In the genomic region with DNA sequence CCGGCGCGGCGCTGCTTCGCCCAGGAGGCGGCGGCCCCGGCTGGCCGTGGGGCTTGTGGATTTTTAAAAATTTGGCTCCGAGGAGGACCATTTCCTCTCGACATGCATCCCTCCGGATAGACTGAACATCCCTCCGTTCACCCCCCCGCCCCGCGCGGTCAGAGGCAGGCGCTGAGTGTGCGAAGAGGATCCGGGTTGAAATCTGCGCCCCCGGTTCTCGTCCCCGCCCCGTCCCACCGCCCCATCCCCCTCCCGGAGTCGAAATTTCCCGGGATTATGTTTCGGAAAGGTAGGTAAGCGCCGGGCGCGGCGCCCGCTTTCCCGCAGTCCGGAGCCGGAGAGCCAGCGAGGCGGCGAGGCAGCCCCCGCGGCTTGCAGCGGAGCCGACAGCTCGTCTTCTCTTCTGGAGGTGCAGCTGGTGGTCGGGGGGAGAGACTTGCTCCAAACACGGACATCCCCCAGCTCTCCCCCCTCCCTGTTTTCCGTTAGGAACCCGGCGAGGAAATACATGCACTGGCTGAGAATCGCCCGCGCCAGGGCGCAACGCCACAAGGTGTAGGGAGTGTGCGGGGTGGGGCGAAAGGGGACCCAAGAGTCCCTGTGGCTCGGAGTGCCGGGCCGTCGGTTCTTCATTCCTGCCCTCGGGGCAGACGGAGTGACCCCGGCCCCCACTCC, we compare ENCODE assay signal across 8 cellular contexts. TPM values are rescaled to one million over a fixed set of nuclear protein-coding genes. Genes with fewer than 3 reads are reported as not detected.
DNase-seq lines count a peak whose midpoint lies in the region; ATAC-seq and TF ChIP-seq lines count a peak whose summit lies in the region.

A gene (plus strand): TSS at position 261 of the 675 bp plus-strand sequence.

- peak; percentile 16 for ATAC-seq in HG02840 (IDR thresholded peaks at IDR 0.05; ENCODE audit: low FRiP score, unreplicated experiment)
- peak; percentile 31 for ATAC-seq in PC-3

- TF ChIP-seq POLR2A in thyroid gland (IDR thresholded peaks at IDR 0.05), result no peak

- peaks cover 2% of the 10 kb centered on the region for H3K36me3 Mint-ChIP-seq in neural progenitor cell

- peak within 1 kb of the TSS; percentile 47 for H3K27ac ChIP-seq in PC-3 (ENCODE audit: low read length)
- H3K27ac ChIP-seq in neural progenitor cell, result no peak within 1 kb of the TSS
- H3K27ac ChIP-seq in thyroid gland, result peak within 1 kb of the TSS; percentile 93 to 99 (median 94)

- H3K9me2 ChIP-seq in PC-3 (replicated peaks; ENCODE audit: low read length), result no peaks in the 10 kb centered on the region

- peak within 1 kb of the TSS; percentile 100 for H3K4me3 ChIP-seq in PC-3 (ENCODE audit: low read length)
- peak within 1 kb of the TSS; percentile 92 for H3K4me3 ChIP-seq in neural progenitor cell
- H3K4me3 ChIP-seq in thyroid gland (replicated peaks in 1 of 3), result peak within 1 kb of the TSS; percentile 40 to 88 (median 64)

- DNase-seq in NCI-H146 (lab: John Stamatoyannopoulos, UW), result peak; percentile 69
- DNase-seq in NCI-H146 treated with DMSO at 0.1 percent for 48 hours (lab: John Stamatoyannopoulos, UW; ENCODE audit: unreplicated experiment), result no peak
- DNase-seq in PC-3, result peak; percentile 47
- peak; percentile 32 to 58 (median 41) for DNase-seq in activated naive CD4-positive, alpha-beta T cell (lab: John Stamatoyannopoulos, UW)
- DNase-seq in germinal center (ENCODE audit: low spot score), result peak; percentile 50
- DNase-seq in neural progenitor cell (ENCODE audit: low spot score), result peak; percentile 68
- peak; percentile 66 to 68 for DNase-seq in thyroid gland

- peaks cover 41% of the 10 kb centered on the region for H3K79me2 ChIP-seq in PC-3 (ENCODE audit: low read length)
- no peaks in the 10 kb centered on the region for H3K79me2 ChIP-seq in neural progenitor cell (ENCODE audit: low read depth)

- BruUV-seq in PC-3 (replicated peaks; lab: Mats Ljungman, UMichigan), result no TSS peak

- H3K9me3 ChIP-seq in PC-3 (ENCODE audit: low read length) (no peaks in the 10 kb centered on the region), neural progenitor cell (ENCODE audit: low read depth) (no peaks in the 10 kb centered on the region), thyroid gland (no peaks in the 10 kb centered on the region)

- POLR2A ChIA-PET in PC-3 (lab: Charles Lee; ENCODE audit: unreplicated experiment), result no interaction called here

- H3K9me3 Mint-ChIP-seq in neural progenitor cell, result no peaks in the 10 kb centered on the region

- CTCF ChIA-PET in PC-3 (lab: Charles Lee), result interaction anchor here (0.6 to 1.0 kb wide), 3 partner anchors 41 to 580 kb away, joined by 3 to 4 read pairs (median 3); no protein-coding TSS in a partner anchor

- H4K20me1 ChIP-seq in PC-3 (ENCODE audit: low read length) (no peaks in the 10 kb centered on the region), neural progenitor cell (ENCODE audit: low read depth) (peaks cover 7% of the 10 kb centered on the region)

- intact Hi-C loops in PC-3 (cut with micrococcal nuclease) (loop anchor here (1.0 to 5.0 kb wide), 2 partner anchors 36 to 288 kb away; no protein-coding TSS in a partner anchor), thyroid gland (cut with DNase I) (no loop called here)

- peaks cover 33% of the 10 kb centered on the region for H3K4me1 Mint-ChIP-seq in neural progenitor cell

- 0% methylated on average over 12 to 35 of the region's 66 CpGs for WGBS in thyroid gland, 2 donors

- no peak for TF ChIP-seq CTCF in PC-3 (conservative IDR thresholded peaks at IDR 0.05; ENCODE audit: low read depth, low read length)
- no peak for TF ChIP-seq CTCF in neural progenitor cell (IDR thresholded peaks at IDR 0.05)
- no peak for TF ChIP-seq CTCF in thyroid gland (IDR thresholded peaks at IDR 0.05)

- no peaks in the 10 kb centered on the region for H3F3A ChIP-seq in PC-3 (ENCODE audit: low read length, unreplicated experiment)
- peaks cover 21% of the 10 kb centered on the region for H3F3A ChIP-seq in neural progenitor cell (ENCODE audit: low read depth)

- H3K27me3 ChIP-seq in PC-3 (ENCODE audit: low read length), result no peaks in the 10 kb centered on the region
- H3K27me3 ChIP-seq in neural progenitor cell, result peaks cover 83% of the 10 kb centered on the region
- H3K27me3 ChIP-seq in thyroid gland, result no peaks in the 10 kb centered on the region

- H3K36me3 ChIP-seq in PC-3 (ENCODE audit: low read depth, low read length) (no peaks in the 10 kb centered on the region), neural progenitor cell (no peaks in the 10 kb centered on the region), thyroid gland (no peaks in the 10 kb centered on the region)

- H2AFZ ChIP-seq in PC-3 (ENCODE audit: low read length) (peak within 1 kb of the TSS; percentile 100), neural progenitor cell (replicated peaks) (peak within 1 kb of the TSS; percentile 93)

- peak within 1 kb of the TSS; percentile 89 for H3K27ac Mint-ChIP-seq in neural progenitor cell

- H3K4me1 ChIP-seq in PC-3 (ENCODE audit: insufficient read depth, low read length), result peaks cover 18% of the 10 kb centered on the region
- peaks cover 13% of the 10 kb centered on the region for H3K4me1 ChIP-seq in neural progenitor cell
- peaks cover 20 to 22% of the 10 kb centered on the region in 2 donors for H3K4me1 ChIP-seq in thyroid gland

- peak within 1 kb of the TSS; percentile 99 for H3K4me3 Mint-ChIP-seq in neural progenitor cell

- H3K27me3 Mint-ChIP-seq in neural progenitor cell (ENCODE audit: insufficient read depth, low read depth), result peaks cover 23% of the 10 kb centered on the region

- H3K4me2 ChIP-seq in PC-3 (ENCODE audit: low read length) (peak within 1 kb of the TSS; percentile 100), neural progenitor cell (peak within 1 kb of the TSS; percentile 100)

- H3K9ac ChIP-seq in PC-3 (ENCODE audit: low read length), result peak within 1 kb of the TSS; percentile 74
- H3K9ac ChIP-seq in neural progenitor cell, result no peak within 1 kb of the TSS

RNA-seq across cellular contexts. Expression of the gene that starts here (rescaled TPM):
- 4.4 and 7.0 TPM in 2 replicates for total RNA-seq in PC-3 (2014; rRNA removed)
- total RNA-seq in neural progenitor cell (ENCODE audit: low replicate concordance), result 2.9 and 4.1 TPM in 2 replicates
- 10 to 100 TPM in 3 of 4 donors, 1 to 10 TPM in 1; 8.4 to 35.3 (median 15.2) TPM for total RNA-seq in thyroid gland
